In the genomic region with DNA sequence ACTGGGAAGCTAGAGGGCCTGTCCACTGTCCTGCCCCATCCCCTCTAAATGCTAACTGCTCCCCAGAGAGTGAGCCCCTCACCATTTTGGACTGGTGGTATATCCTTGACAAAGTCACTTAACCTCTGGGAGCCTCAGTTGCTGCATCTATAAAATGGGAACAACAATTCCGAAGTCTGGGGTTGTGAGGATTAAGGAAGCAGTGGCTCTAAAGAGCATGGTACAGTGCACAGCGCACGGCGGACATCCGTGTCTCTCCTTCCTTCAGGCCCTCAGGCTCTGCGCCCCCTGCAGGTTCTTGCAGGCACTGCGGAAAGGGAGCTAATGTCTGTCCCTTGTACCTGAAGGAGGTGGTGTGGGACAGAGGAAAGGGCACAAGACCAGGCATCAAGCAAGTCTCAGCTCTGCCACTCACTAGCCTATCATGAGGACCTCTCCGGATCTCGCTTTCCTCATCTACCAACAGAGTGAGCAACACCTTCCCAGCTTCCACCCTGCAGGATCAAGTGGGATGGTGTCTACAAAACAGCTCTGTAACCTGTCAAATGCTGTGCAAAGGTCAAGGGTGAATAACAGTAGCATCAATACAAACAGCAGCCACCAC, we compare ENCODE assay signal across 8 cellular contexts. TPM values are rescaled to one million over a fixed set of nuclear protein-coding genes. Genes with fewer than 3 reads are reported as not detected.
DNase-seq lines count a peak whose midpoint lies in the region; ATAC-seq and TF ChIP-seq lines count a peak whose summit lies in the region.

No MANE protein-coding gene starts in this region.

- 61 to 62% methylated on average over 9 of the region's 9 CpGs for WGBS in lung, 2 donors

- peaks cover 5 to 23% of the 10 kb centered on the region in 2 donors for H3K4me1 ChIP-seq in lung (ENCODE audit: control insufficient read depth in 2 of 2, insufficient read depth in 2 of 2, low read length in 2 of 2)

- H3K4me3 ChIP-seq in LNCaP clone FGC (ENCODE audit: low read depth, low read length) (no peak overlapping the region), lung (no peak overlapping the region)

- POLR2A ChIA-PET in GM10248 (lab: Yijun Ruan, JAX) = no interaction called here

- peaks cover 0 to 19% of the 10 kb centered on the region in 2 donors for H3K36me3 ChIP-seq in lung (ENCODE audit: control insufficient read depth in 2 of 2, insufficient read depth in 2 of 2, low read length in 2 of 2)

- peak; percentile 98 for TF ChIP-seq CTCF in GM10248 (IDR thresholded peaks at IDR 0.05; ENCODE audit: control extremely low read depth, extremely low read depth, low read depth, missing control alignments)
- TF ChIP-seq CTCF in LNCaP clone FGC (IDR thresholded peaks at IDR 0.05; ENCODE audit: control insufficient read depth, extremely low read depth, insufficient read depth) = peak; percentile 49
- TF ChIP-seq CTCF in lung (IDR thresholded peaks at IDR 0.05; ENCODE audit: control extremely low read depth, extremely low read depth) = peak; percentile 57

- ATAC-seq in lung (ENCODE audit: insufficient read depth, low FRiP score) (peak; percentile 57), GM18861 (IDR thresholded peaks at IDR 0.05; ENCODE audit: unreplicated experiment) (no peak), HG03565 (IDR thresholded peaks at IDR 0.05; ENCODE audit: unreplicated experiment) (no peak)

- peak; percentile 81 for DNase-seq in GM10248 (ENCODE audit: extremely low spot score)
- DNase-seq in LNCaP clone FGC (ENCODE audit: low read depth) = no peak
- DNase-seq in activated CD4-positive, CD25-positive, alpha-beta regulatory T cell treated with anti-CD3 and anti-CD28 coated beads, Interleukin-2, amount 50 U/mL, for 72 hours = peak; percentile 83
- peak; percentile 69 for DNase-seq in cerebellar cortex (ENCODE audit: low spot score)
- DNase-seq in lung (ENCODE audit: low spot score) = peak; percentile 75
- DNase-seq in stimulated activated CD8-positive, alpha-beta memory T cell treated with anti-CD3 and anti-CD28 coated beads, Interleukin-4, amount 100 ng/mL, for 24 hours (ENCODE audit: low read depth) = peak; percentile 72

- H3K27ac ChIP-seq in lung (ENCODE audit: low read depth in 1 of 2, low read length in 1 of 2) = no peak overlapping the region

- CTCF ChIA-PET in GM10248 (lab: Yijun Ruan, JAX) = interaction anchor here (0.6 to 10.6 kb wide), 49 partner anchors 9 to 674 kb away, joined by 3 to 196 read pairs (median 5); a partner anchor contains a TSS

- no peaks in the 10 kb centered on the region for H3K27me3 ChIP-seq in lung (ENCODE audit: control insufficient read depth, insufficient read depth)

- no peaks in the 10 kb centered on the region for H3K9me3 ChIP-seq in lung (ENCODE audit: control insufficient read depth in 2 of 2, insufficient read depth in 1 of 2, low read length in 1 of 2)

RNA-seq across cellular contexts. Expression of a gene that starts 20.1 kb away (rescaled TPM):
- total RNA-seq in lung = 100 to 1,000 TPM; 105 to 129 TPM
- 100 to 1,000 TPM in 1 of 2 donors, 10 to 100 TPM in 1; 55.7 to 104 TPM for polyA plus RNA-seq in lung
